8 cellular contexts compared by ENCODE assay signal in the genomic region with DNA sequence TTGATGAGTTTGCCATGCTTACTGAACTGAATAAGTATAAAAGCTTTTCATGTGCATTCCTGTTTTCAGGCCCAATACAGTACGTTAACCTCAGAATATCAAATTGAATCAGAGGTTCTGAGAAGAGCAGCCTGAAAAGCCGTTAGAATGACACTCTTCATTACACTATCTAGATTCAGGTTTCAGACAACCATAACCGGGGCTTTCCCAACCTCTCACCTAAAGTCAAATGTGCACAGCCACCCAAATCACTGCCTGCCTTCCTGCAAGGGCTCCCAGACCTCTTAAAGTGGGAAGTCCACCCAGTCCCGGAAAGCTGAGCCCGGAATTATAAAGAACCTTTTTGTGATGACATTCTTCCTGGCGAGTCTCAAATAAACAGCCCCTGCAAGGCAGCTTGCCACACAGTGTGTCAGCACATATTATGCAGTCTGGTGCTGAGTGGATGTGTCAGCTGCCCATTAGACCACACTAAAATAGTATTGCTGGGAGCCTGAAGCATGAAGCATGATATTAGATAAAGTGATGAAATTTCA.
DNase-seq lines count a peak whose midpoint lies in the region; ATAC-seq lines count a peak whose summit lies in the region.

No MANE protein-coding gene starts in this region.

- DNase-seq in glomerular visceral epithelial cell (ENCODE audit: extremely low spot score) (peak; percentile 75), T1000 (lab: John Stamatoyannopoulos, UW) (no peak), inferior parietal cortex (ENCODE audit: extremely low spot score) (no peak), NCI-H1048 (lab: John Stamatoyannopoulos, UW) (no peak), COLO668 (lab: John Stamatoyannopoulos, UW; ENCODE audit: unreplicated experiment) (no peak)

- peak; percentile 87 for ATAC-seq in GM18498 (IDR thresholded peaks at IDR 0.05; ENCODE audit: unreplicated experiment)
- peak; percentile 81 for ATAC-seq in GM21367 (IDR thresholded peaks at IDR 0.05; ENCODE audit: unreplicated experiment)
- peak; percentile 81 for ATAC-seq in HG03280 (IDR thresholded peaks at IDR 0.05; ENCODE audit: unreplicated experiment)
